Comparison of ENCODE assay signal across 8 cellular contexts in genomic region chr16:3183445-3184139, GRCh38. TPM values are rescaled to one million over a fixed set of nuclear protein-coding genes. Genes with fewer than 3 reads are reported as not detected.
DNase-seq lines count a peak whose midpoint lies in the region; ATAC-seq, FAIRE-seq and TF ChIP-seq lines count a peak whose summit lies in the region.

No MANE protein-coding gene starts in this region.

- no peak for DNase-seq in AG10803 (ENCODE audit: low read depth)
- no peak for DNase-seq in bronchial epithelial cell (ENCODE audit: low read depth)
- DNase-seq in mesothelial cell of epicardium (ENCODE audit: low spot score in 2 of 2, unreplicated experiment in 2 of 2) = no peak
- DNase-seq in middle frontal gyrus (ENCODE audit: extremely low spot score, low spot score) = no peak
- no peak for DNase-seq in stimulated activated CD4-positive, alpha-beta T cell treated with anti-CD3 and anti-CD28 coated beads, Interleukin-2, amount 100 ng/mL, for 48 hours

- H3K4me3 ChIP-seq in AG10803 (ENCODE audit: low read length) = peak overlapping the region; percentile 58
- peak overlapping the region; percentile 84 for H3K4me3 ChIP-seq in HUES6 (ENCODE audit: low read depth, low read length)
- peak overlapping the region; percentile 50 for H3K4me3 ChIP-seq in bronchial epithelial cell (ENCODE audit: low read depth, low read length)

- TF ChIP-seq CTCF in AG10803 (conservative IDR thresholded peaks at IDR 0.05; ENCODE audit: low read length) (no peak), bronchial epithelial cell (IDR thresholded peaks at IDR 0.05; ENCODE audit: insufficient read depth, low read length, severe bottlenecking) (no peak), mesothelial cell of epicardium (IDR thresholded peaks at IDR 0.05; ENCODE audit: unreplicated experiment) (no peak)

- H3K36me3 Mint-ChIP-seq in mesothelial cell of epicardium = no peaks in the 10 kb centered on the region

- H3K27ac ChIP-seq in HUES6 (ENCODE audit: low read depth, low read length) = no peak overlapping the region

- H3K27me3 ChIP-seq in HUES6 (ENCODE audit: control insufficient read depth, insufficient read depth, low read length) (peaks cover 45% of the 10 kb centered on the region), bronchial epithelial cell (ENCODE audit: control insufficient read depth, insufficient read depth, low read length) (no peaks in the 10 kb centered on the region)

- peaks cover 19% of the 10 kb centered on the region for H3K4me1 Mint-ChIP-seq in mesothelial cell of epicardium

- no peaks in the 10 kb centered on the region for H3K9me3 Mint-ChIP-seq in mesothelial cell of epicardium

- peak overlapping the region; percentile 39 for H3K9ac ChIP-seq in HUES6 (ENCODE audit: low read length)

- H3K27ac Mint-ChIP-seq in mesothelial cell of epicardium = no peak overlapping the region

- no peak for FAIRE-seq in bronchial epithelial cell (lab: Jason Lieb, UNC)

- H3K36me3 ChIP-seq in HUES6 (ENCODE audit: control insufficient read depth, insufficient read depth, low read length) = no peaks in the 10 kb centered on the region
- H3K36me3 ChIP-seq in bronchial epithelial cell (ENCODE audit: control insufficient read depth, insufficient read depth, low read length) = no peaks in the 10 kb centered on the region

- peaks cover 6% of the 10 kb centered on the region; the same call in 1 of the 2 replicates for H3K4me1 ChIP-seq in HUES6 (ENCODE audit: control insufficient read depth, insufficient read depth, low read length)

- H3K9me3 ChIP-seq in HUES6 (ENCODE audit: control insufficient read depth, insufficient read depth, low read depth, low read length) = no peaks in the 10 kb centered on the region

- H3K27me3 Mint-ChIP-seq in mesothelial cell of epicardium (ENCODE audit: low read depth) = peaks cover 96% of the 10 kb centered on the region

- H3K4me3 Mint-ChIP-seq in mesothelial cell of epicardium = peak overlapping the region; percentile 69

- no peak for ATAC-seq in HG03039 (IDR thresholded peaks at IDR 0.05; ENCODE audit: unreplicated experiment)
- ATAC-seq in HG03280 (IDR thresholded peaks at IDR 0.05; ENCODE audit: unreplicated experiment) = no peak

RNA-seq across cellular contexts. Expression of gene OR1F1, which starts 4.4 kb away (rescaled TPM):
- total RNA-seq in bronchial epithelial cell (not detected in 2 replicates), mesothelial cell of epicardium (not detected in 3 replicates)

RNA-seq across cellular contexts. Expression of gene ZNF213, which starts 48.8 kb away (rescaled TPM):
- total RNA-seq in bronchial epithelial cell (7.6 and 10.6 TPM in 2 replicates), mesothelial cell of epicardium (12.2 to 13.4 TPM (median 12.7 TPM) in 3 replicates)

RNA-seq across cellular contexts. Expression of gene ZNF200, which starts 51.4 kb away (rescaled TPM):
- total RNA-seq in bronchial epithelial cell (9.5 and 9.9 TPM in 2 replicates), mesothelial cell of epicardium (8.0 to 8.6 TPM (median 8.3 TPM) in 3 replicates)
